ENCODE assay signal across 10 cellular contexts in the genomic region with DNA sequence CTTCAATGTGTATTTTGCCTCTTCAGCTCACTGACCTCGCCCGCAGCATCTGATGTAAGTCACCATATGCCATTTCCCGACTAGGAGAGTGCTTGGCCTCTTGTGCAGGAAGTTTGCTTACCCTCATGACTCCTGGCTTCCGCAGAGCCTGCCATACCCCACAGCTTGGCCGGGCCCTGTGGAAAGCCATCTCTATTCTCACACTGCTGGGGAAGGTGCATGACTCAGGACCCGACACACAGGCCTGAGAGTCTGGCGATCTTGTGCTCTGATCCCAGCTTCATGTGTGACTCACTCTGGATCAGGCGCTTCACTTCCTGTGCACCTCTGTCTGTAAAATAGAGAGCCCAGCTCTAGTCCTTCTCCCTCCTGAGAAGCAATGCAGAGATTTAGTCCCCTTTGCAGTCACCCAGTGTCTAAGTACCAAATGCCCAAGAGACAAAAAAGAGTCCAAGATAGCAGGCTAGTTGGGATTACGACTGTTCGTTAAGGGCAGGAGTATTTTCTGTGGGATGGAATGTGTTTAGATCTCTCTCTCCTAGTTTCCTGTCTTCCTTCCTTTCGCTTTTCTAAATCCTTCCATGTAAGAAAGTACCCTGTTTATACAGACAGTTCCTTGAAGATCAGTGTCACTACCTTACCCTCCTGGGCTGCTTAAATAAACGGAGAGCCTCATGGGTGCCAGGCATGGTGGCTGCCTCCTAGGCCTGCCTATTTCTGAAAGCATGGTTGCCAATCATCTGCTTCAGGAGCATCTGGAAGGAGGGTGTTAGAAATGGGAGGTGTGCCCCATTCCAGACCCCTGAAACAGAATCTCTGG.
A peak's percentile ranks its signal among the peaks of the same experiment; 100 is the strongest.
DNase-seq lines count a peak whose midpoint lies in the region; ATAC-seq and TF ChIP-seq lines count a peak whose summit lies in the region.
"Had no signal": no experiment of that assay in that cellular context is flagged by ENCODE, and none has a peak within 500 bp of the region (broad histone marks: within the 10 kb centered on the region; RNA-seq: fewer than 3 reads in every experiment).

No MANE protein-coding gene starts in this region.

- no peaks in the 10 kb centered on the region for H3K36me3 ChIP-seq in PC-9 (ENCODE audit: low read depth)
- peaks cover 0 to 20% (median 0%) of the 10 kb centered on the region in 3 donors for H3K36me3 ChIP-seq in tibial nerve

- no peak for TF ChIP-seq POLR2A in tibial nerve (IDR thresholded peaks at IDR 0.05)

- H3F3A ChIP-seq in PC-9 (ENCODE audit: insufficient read depth, low read depth): no peaks in the 10 kb centered on the region

- H3K27ac ChIP-seq in PC-9: peak overlapping the region; percentile 31
- H3K27ac ChIP-seq in tibial nerve: no peak overlapping the region

- no peaks in the 10 kb centered on the region for H3K4me1 ChIP-seq in PC-9 (replicated peaks; ENCODE audit: insufficient read depth)
- H3K4me1 ChIP-seq in tibial nerve: no peaks in the 10 kb centered on the region

- H3K4me3 Mint-ChIP-seq in type B pancreatic cell: no peak overlapping the region

- no peak overlapping the region for H2AFZ ChIP-seq in PC-9

- POLR2A ChIA-PET in PC-9 (lab: Charles Lee; ENCODE audit: unreplicated experiment): no interaction called here

- DNase-seq in ELR (ENCODE audit: low read depth) (peak; percentile 99), PC-9 (peak; percentile 67 to 72), fibroblast of gingiva (ENCODE audit: low read depth) (peak; percentile 60), retinal pigment epithelial cell (ENCODE audit: low read depth) (peak; percentile 97), NOMO-1 treated with dmso at 0.1 percent for 144 hours (lab: John Stamatoyannopoulos, UW; ENCODE audit: unreplicated experiment) (no peak), tibial nerve (ENCODE audit: low spot score in 2 of 2) (no peak), type B pancreatic cell (ENCODE audit: extremely low spot score, unreplicated experiment) (no peak)
- DNase-seq: cortex of kidney, SIG-M5 had no signal

- peaks cover 12% of the 10 kb centered on the region for H3K4me1 Mint-ChIP-seq in type B pancreatic cell (ENCODE audit: unreplicated experiment)

- no peaks in the 10 kb centered on the region for H3K36me3 Mint-ChIP-seq in type B pancreatic cell

- peak overlapping the region; percentile 17; the same call in 1 of the 2 replicates for H3K4me2 ChIP-seq in PC-9

- no peaks in the 10 kb centered on the region for H3K9me3 ChIP-seq in PC-9 (ENCODE audit: insufficient read depth, low read depth)
- H3K9me3 ChIP-seq in tibial nerve: no peaks in the 10 kb centered on the region

- CTCF ChIA-PET in PC-9 (lab: Charles Lee): interaction anchor here (0.6 kb wide), 1 partner anchor 8 kb away, joined by 23 read pairs; no protein-coding TSS in a partner anchor

- H3K27ac Mint-ChIP-seq in type B pancreatic cell: no peak overlapping the region

- no peaks in the 10 kb centered on the region for H3K9me2 ChIP-seq in PC-9 (ENCODE audit: insufficient read depth)

- no peaks in the 10 kb centered on the region for H3K79me2 ChIP-seq in PC-9 (ENCODE audit: low read depth)

- no peak overlapping the region for H3K4me3 ChIP-seq in PC-9
- no peak overlapping the region for H3K4me3 ChIP-seq in retinal pigment epithelial cell (ENCODE audit: low read length)
- H3K4me3 ChIP-seq in tibial nerve: no peak overlapping the region

- no peak for ATAC-seq in GM18909 (IDR thresholded peaks at IDR 0.05; ENCODE audit: poor library complexity, unreplicated experiment)

- no TSS peak for BruUV-seq in PC-9 (replicated peaks; lab: Mats Ljungman, UMichigan)

- WGBS in tibial nerve, 2 donors: 50 to 59% methylated on average over 11 to 12 of the region's 12 CpGs

- TF ChIP-seq CTCF in PC-9 (conservative IDR thresholded peaks at IDR 0.05): no peak
- TF ChIP-seq CTCF in retinal pigment epithelial cell (conservative IDR thresholded peaks at IDR 0.05; ENCODE audit: low read depth, low read length): no peak
- no peak for TF ChIP-seq CTCF in tibial nerve (IDR thresholded peaks at IDR 0.05)
- no peak for TF ChIP-seq CTCF in type B pancreatic cell (conservative IDR thresholded peaks at IDR 0.05)

- no peaks in the 10 kb centered on the region for H3K9me3 Mint-ChIP-seq in type B pancreatic cell

- H3K27me3 Mint-ChIP-seq in type B pancreatic cell: no peaks in the 10 kb centered on the region

- intact Hi-C loops in PC-9 (cut with micrococcal nuclease; ENCODE audit: unreplicated experiment): no loop called here

- H4K20me1 ChIP-seq in PC-9 (ENCODE audit: insufficient read depth): no peaks in the 10 kb centered on the region

- TF ChIP-seq EP300 in tibial nerve (IDR thresholded peaks at IDR 0.05): peak in 1 of 2 donors; percentile 19

- H3K27me3 ChIP-seq in PC-9 (ENCODE audit: insufficient read depth, low read depth) (peaks cover 45% of the 10 kb centered on the region), tibial nerve (no peaks in the 10 kb centered on the region)

Comparison
In these comparisons a context has a peak if more than half of its experiments do, and no peak if none do; other contexts are left out.
1. DNase-seq: peak in ELR (single experiment), PC-9 (2 of 2), fibroblast of gingiva (single experiment) and retinal pigment epithelial cell (single experiment); none in NOMO-1 treated with dmso at 0.1 percent for 144 hours (single experiment), tibial nerve (0 of 2) and type B pancreatic cell (single experiment).